In the genomic region with DNA sequence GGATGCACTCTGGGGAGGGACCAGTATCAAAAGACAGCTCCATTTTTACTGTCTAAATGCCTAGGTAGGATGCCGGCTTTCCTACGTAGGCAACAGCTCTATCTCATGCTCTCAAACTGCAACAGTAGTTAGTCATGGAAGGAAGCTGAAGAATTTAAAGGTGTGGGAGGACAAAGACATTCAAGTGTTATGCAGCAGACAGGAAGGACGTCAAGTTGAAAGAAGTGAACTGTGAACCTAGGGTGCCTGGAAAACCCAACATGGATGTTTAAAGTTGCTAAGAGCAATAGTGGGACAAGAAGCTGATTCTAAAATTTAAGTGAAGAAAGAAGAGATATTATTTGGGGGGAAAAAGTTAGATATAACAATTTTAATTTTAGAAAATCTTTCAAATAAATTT, we compare ENCODE assay signal across 1 cellular context.
TF ChIP-seq lines count a peak whose summit lies in the region.

No MANE protein-coding gene starts in this region.

TF ChIP-seq in GM12878, 131 proteins besides CTCF, POLR2A, EP300 and RAD21:
- TF ChIP-seq NBN (IDR thresholded peaks at IDR 0.05) (no peak), CBX5 (IDR thresholded peaks at IDR 0.05; ENCODE audit: low read depth) (no peak), ZBED1 (IDR thresholded peaks at IDR 0.05; ENCODE audit: borderline replicate concordance) (no peak), HDAC2 (IDR thresholded peaks at IDR 0.05) (no peak), ZNF24 (IDR thresholded peaks at IDR 0.05) (no peak), SP1 (IDR thresholded peaks at IDR 0.05; ENCODE audit: low read depth, low read length) (no peak), MYC (IDR thresholded peaks at IDR 0.05; ENCODE audit: insufficient read depth, insufficient read length, insufficient replicate concordance, low read length, severe bottlenecking) (no peak), HDGF (IDR thresholded peaks at IDR 0.05) (no peak), YBX1 (IDR thresholded peaks at IDR 0.05) (no peak), TCF3 (IDR thresholded peaks at IDR 0.05; ENCODE audit: borderline replicate concordance, insufficient read depth, low read depth, low read length) (no peak), FOXM1 (IDR thresholded peaks at IDR 0.05; ENCODE audit: low read depth, low read length) (no peak), MEF2A (IDR thresholded peaks at IDR 0.05; ENCODE audit: insufficient read depth, low read depth, low read length) (no peak), TBL1XR1 (IDR thresholded peaks at IDR 0.05; ENCODE audit: low read depth, low read length) (no peak)
- TF ChIP-seq, protein P1, sequence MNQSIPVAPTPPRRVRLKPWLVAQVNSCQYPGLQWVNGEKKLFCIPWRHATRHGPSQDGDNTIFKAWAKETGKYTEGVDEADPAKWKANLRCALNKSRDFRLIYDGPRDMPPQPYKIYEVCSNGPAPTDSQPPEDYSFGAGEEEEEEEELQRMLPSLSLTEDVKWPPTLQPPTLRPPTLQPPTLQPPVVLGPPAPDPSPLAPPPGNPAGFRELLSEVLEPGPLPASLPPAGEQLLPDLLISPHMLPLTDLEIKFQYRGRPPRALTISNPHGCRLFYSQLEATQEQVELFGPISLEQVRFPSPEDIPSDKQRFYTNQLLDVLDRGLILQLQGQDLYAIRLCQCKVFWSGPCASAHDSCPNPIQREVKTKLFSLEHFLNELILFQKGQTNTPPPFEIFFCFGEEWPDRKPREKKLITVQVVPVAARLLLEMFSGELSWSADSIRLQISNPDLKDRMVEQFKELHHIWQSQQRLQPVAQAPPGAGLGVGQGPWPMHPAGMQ (IDR thresholded peaks at IDR 0.05; ENCODE audit: borderline replicate concordance), result no peak
- TF ChIP-seq, protein P2, sequence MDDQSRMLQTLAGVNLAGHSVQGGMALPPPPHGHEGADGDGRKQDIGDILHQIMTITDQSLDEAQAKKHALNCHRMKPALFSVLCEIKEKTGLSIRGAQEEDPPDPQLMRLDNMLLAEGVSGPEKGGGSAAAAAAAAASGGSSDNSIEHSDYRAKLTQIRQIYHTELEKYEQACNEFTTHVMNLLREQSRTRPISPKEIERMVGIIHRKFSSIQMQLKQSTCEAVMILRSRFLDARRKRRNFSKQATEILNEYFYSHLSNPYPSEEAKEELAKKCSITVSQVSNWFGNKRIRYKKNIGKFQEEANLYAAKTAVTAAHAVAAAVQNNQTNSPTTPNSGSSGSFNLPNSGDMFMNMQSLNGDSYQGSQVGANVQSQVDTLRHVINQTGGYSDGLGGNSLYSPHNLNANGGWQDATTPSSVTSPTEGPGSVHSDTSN (IDR thresholded peaks at IDR 0.05; ENCODE audit: insufficient replicate concordance, low read depth, low read length), result no peak
- TF ChIP-seq, protein P3, sequence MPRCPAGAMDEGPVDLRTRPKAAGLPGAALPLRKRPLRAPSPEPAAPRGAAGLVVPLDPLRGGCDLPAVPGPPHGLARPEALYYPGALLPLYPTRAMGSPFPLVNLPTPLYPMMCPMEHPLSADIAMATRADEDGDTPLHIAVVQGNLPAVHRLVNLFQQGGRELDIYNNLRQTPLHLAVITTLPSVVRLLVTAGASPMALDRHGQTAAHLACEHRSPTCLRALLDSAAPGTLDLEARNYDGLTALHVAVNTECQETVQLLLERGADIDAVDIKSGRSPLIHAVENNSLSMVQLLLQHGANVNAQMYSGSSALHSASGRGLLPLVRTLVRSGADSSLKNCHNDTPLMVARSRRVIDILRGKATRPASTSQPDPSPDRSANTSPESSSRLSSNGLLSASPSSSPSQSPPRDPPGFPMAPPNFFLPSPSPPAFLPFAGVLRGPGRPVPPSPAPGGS (IDR thresholded peaks at IDR 0.05; ENCODE audit: borderline replicate concordance, insufficient read depth, low read depth, low read length, poor library complexity, severe bottlenecking), result no peak
- TF ChIP-seq, protein P4, sequence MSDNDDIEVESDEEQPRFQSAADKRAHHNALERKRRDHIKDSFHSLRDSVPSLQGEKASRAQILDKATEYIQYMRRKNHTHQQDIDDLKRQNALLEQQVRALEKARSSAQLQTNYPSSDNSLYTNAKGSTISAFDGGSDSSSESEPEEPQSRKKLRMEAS (IDR thresholded peaks at IDR 0.05; ENCODE audit: low read depth, low read length), result no peak
- TF ChIP-seq, protein P5, sequence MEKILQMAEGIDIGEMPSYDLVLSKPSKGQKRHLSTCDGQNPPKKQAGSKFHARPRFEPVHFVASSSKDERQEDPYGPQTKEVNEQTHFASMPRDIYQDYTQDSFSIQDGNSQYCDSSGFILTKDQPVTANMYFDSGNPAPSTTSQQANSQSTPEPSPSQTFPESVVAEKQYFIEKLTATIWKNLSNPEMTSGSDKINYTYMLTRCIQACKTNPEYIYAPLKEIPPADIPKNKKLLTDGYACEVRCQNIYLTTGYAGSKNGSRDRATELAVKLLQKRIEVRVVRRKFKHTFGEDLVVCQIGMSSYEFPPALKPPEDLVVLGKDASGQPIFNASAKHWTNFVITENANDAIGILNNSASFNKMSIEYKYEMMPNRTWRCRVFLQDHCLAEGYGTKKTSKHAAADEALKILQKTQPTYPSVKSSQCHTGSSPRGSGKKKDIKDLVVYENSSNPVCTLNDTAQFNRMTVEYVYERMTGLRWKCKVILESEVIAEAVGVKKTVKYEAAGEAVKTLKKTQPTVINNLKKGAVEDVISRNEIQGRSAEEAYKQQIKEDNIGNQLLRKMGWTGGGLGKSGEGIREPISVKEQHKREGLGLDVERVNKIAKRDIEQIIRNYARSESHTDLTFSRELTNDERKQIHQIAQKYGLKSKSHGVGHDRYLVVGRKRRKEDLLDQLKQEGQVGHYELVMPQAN (conservative IDR thresholded peaks at IDR 0.05), result no peak
- TF ChIP-seq, protein P6, sequence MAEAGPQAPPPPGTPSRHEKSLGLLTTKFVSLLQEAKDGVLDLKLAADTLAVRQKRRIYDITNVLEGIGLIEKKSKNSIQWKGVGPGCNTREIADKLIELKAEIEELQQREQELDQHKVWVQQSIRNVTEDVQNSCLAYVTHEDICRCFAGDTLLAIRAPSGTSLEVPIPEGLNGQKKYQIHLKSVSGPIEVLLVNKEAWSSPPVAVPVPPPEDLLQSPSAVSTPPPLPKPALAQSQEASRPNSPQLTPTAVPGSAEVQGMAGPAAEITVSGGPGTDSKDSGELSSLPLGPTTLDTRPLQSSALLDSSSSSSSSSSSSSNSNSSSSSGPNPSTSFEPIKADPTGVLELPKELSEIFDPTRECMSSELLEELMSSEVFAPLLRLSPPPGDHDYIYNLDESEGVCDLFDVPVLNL (IDR thresholded peaks at IDR 0.05; ENCODE audit: low read depth, low read length), result no peak
- TF ChIP-seq, protein P7, sequence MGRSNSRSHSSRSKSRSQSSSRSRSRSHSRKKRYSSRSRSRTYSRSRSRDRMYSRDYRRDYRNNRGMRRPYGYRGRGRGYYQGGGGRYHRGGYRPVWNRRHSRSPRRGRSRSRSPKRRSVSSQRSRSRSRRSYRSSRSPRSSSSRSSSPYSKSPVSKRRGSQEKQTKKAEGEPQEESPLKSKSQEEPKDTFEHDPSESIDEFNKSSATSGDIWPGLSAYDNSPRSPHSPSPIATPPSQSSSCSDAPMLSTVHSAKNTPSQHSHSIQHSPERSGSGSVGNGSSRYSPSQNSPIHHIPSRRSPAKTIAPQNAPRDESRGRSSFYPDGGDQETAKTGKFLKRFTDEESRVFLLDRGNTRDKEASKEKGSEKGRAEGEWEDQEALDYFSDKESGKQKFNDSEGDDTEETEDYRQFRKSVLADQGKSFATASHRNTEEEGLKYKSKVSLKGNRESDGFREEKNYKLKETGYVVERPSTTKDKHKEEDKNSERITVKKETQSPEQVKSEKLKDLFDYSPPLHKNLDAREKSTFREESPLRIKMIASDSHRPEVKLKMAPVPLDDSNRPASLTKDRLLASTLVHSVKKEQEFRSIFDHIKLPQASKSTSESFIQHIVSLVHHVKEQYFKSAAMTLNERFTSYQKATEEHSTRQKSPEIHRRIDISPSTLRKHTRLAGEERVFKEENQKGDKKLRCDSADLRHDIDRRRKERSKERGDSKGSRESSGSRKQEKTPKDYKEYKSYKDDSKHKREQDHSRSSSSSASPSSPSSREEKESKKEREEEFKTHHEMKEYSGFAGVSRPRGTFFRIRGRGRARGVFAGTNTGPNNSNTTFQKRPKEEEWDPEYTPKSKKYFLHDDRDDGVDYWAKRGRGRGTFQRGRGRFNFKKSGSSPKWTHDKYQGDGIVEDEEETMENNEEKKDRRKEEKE (IDR thresholded peaks at IDR 0.05), result no peak
